Comparison of ENCODE assay signal across 10 cellular contexts in genomic region chr21:46092026-46092764, GRCh38. TPM values are rescaled to one million over a fixed set of nuclear protein-coding genes. Genes with fewer than 3 reads are reported as not detected.
DNase-seq lines count a peak whose midpoint lies in the region; ATAC-seq and TF ChIP-seq lines count a peak whose summit lies in the region.
"Had no signal": no experiment of that assay in that cellular context is flagged by ENCODE, and none has a peak within 500 bp of the region (broad histone marks: within the 10 kb centered on the region; RNA-seq: fewer than 3 reads in every experiment).

No MANE protein-coding gene starts in this region.

- peak overlapping the region in 1 of 2 donors; percentile 38 for H3K9ac ChIP-seq in colonic mucosa (ENCODE audit: low read depth in 2 of 2, low read length in 2 of 2)
- H3K9ac ChIP-seq: parathyroid adenoma had no signal

- ATAC-seq in lung (ENCODE audit: insufficient read depth, low FRiP score) (peak; percentile 44), GM19463 (IDR thresholded peaks at IDR 0.05; ENCODE audit: unreplicated experiment) (no peak), HG03439 (IDR thresholded peaks at IDR 0.05; ENCODE audit: unreplicated experiment) (no peak)

- WGBS in lung, 2 donors, result 57 to 75% methylated on average over 23 of the region's 23 CpGs
- 75 to 79% methylated on average over 19 to 20 of the region's 23 CpGs for WGBS in thyroid gland, 2 donors

- no peaks in the 10 kb centered on the region for H3K9me3 ChIP-seq in colonic mucosa
- peaks cover 0 to 8% of the 10 kb centered on the region in 2 donors for H3K9me3 ChIP-seq in lung (ENCODE audit: control insufficient read depth in 2 of 2, insufficient read depth in 1 of 2, low read length in 1 of 2)
- H3K9me3 ChIP-seq in thyroid gland, result no peaks in the 10 kb centered on the region

- H3K36me3 ChIP-seq in colonic mucosa (no peaks in the 10 kb centered on the region), lung (ENCODE audit: control insufficient read depth in 2 of 2, insufficient read depth in 2 of 2, low read length in 2 of 2) (no peaks in the 10 kb centered on the region), thyroid gland (no peaks in the 10 kb centered on the region)

- intact Hi-C loops in colonic mucosa (cut with DNase I) (no loop called here), thyroid gland (cut with DNase I) (no loop called here)

- TF ChIP-seq CTCF in colonic mucosa (IDR thresholded peaks at IDR 0.05), result no peak
- TF ChIP-seq CTCF in lung (IDR thresholded peaks at IDR 0.05; ENCODE audit: control extremely low read depth, extremely low read depth), result no peak
- TF ChIP-seq CTCF in thyroid gland (IDR thresholded peaks at IDR 0.05), result no peak

- DNase-seq in HS-5 (ENCODE audit: low read depth), result peak; percentile 87
- peak; percentile 49 for DNase-seq in colonic mucosa
- peak; percentile 39 for DNase-seq in lung (ENCODE audit: low spot score)
- DNase-seq in thyroid gland, result peak in 1 of 2 donors; percentile 28
- DNase-seq in T-helper 1 cell, result no peak
- DNase-seq: activated B cell treated with CpG ODN at 0.5 μM for 24 hours, H9 had no signal

- H3K4me1 ChIP-seq in colonic mucosa, result no peaks in the 10 kb centered on the region
- peaks cover 0 to 2% of the 10 kb centered on the region in 2 donors for H3K4me1 ChIP-seq in lung (ENCODE audit: control insufficient read depth in 2 of 2, insufficient read depth in 2 of 2, low read length in 2 of 2)
- H3K4me1 ChIP-seq in thyroid gland, result peaks cover 0 to 5% of the 10 kb centered on the region in 2 donors
- H3K4me1 ChIP-seq: parathyroid adenoma had no signal

- H3K27ac ChIP-seq in colonic mucosa, result peak overlapping the region; percentile 78
- peak overlapping the region; percentile 73 to 82 for H3K27ac ChIP-seq in lung (ENCODE audit: low read depth in 1 of 2, low read length in 1 of 2)
- peak overlapping the region; percentile 52 to 62 (median 57) for H3K27ac ChIP-seq in thyroid gland
- H3K27ac ChIP-seq: parathyroid adenoma had no signal

- H3K27me3 ChIP-seq in colonic mucosa, result peaks cover 2% of the 10 kb centered on the region
- no peaks in the 10 kb centered on the region for H3K27me3 ChIP-seq in lung (ENCODE audit: control insufficient read depth, insufficient read depth)
- no peaks in the 10 kb centered on the region for H3K27me3 ChIP-seq in thyroid gland

- no peak overlapping the region for H3K4me3 ChIP-seq in colonic mucosa
- H3K4me3 ChIP-seq in lung, result no peak overlapping the region
- H3K4me3 ChIP-seq in thyroid gland (replicated peaks in 1 of 3), result no peak overlapping the region

- TF ChIP-seq POLR2A in thyroid gland (IDR thresholded peaks at IDR 0.05), result peak in 1 of 2 donors; percentile 21

RNA-seq across cellular contexts. Expression of gene COL6A2, which starts 5.7 kb away (rescaled TPM):
- total RNA-seq in colonic mucosa (100 to 1,000 TPM in 1 of 2 donors, 10 to 100 TPM in 1; 55.7 to 190 TPM), lung (100 to 1,000 TPM; 350 to 466 TPM), thyroid gland (100 to 1,000 TPM in 3 of 4 donors, 10 to 100 TPM in 1; 79.4 to 191 (median 172) TPM)
- 100 to 1,000 TPM; 192 to 234 TPM for polyA plus RNA-seq in lung

Comparison
In these comparisons a context has a peak if more than half of its experiments do, and no peak if none do; other contexts are left out.
1. DNase-seq: peak in HS-5 (single experiment), colonic mucosa (single experiment) and lung (single experiment); none in T-helper 1 cell (0 of 5).
2. Peak in every context shown above with its lines, with median percentiles within 50 percentile points of each other: H3K27ac ChIP-seq.